8 cellular contexts compared by ENCODE assay signal in the genomic region with DNA sequence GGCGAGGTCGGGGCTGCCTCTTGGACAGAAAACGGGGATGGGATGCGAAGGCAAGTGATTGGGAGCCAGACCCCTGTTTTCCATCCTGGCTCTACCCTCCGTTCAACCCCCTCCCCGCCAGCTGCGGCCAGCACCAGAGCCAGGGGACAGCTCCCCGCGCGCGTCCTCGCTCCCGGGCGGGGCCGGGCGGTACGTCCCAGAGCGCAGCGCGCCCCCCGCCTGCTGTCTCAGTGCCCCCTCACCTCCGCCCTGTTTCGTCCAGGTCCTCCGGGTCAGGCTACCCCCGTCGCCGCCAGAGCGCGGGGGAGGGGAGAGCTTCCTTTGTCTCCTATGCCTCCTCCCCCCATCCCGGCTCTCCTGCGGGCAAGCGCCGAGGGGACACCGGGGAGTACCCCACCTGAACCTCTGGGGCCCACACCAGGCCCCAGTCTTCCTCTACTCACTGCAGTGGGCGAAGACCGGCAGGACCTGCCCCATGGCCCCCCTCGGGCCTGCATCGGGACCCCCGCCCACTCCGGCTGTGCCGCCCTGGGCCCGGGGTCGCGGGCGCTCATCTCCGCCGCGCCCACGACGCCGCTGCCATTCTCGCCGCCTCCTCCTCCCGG. TPM values are rescaled to one million over a fixed set of nuclear protein-coding genes. Genes with fewer than 3 reads are reported as not detected.
DNase-seq lines count a peak whose midpoint lies in the region; ATAC-seq and TF ChIP-seq lines count a peak whose summit lies in the region.

No MANE protein-coding gene starts in this region.

- no peak overlapping the region for H3K9ac ChIP-seq in endodermal cell (ENCODE audit: extremely low read depth, low read length, poor library complexity, severe bottlenecking)
- peak overlapping the region; percentile 39 for H3K9ac ChIP-seq in mucosa of stomach (ENCODE audit: low read length)

- CTCF ChIA-PET in WTC11 (lab: Charles Lee), result interaction anchor here (0.6 to 9.1 kb wide), 12 partner anchors 11 to 195 kb away, joined by 3 to 145 read pairs (median 6); partner anchors contain the start of genes QPCTL, SNRPD2 and VASP

- no peaks in the 10 kb centered on the region for H3K9me3 Mint-ChIP-seq in WTC11
- no peaks in the 10 kb centered on the region for H3K9me3 Mint-ChIP-seq in endodermal cell

- WGBS in endodermal cell (ENCODE audit: insufficient coverage in 1 of 2, insufficient read length in 1 of 2), 2 experiments, result 0 to 3% methylated on average over 7 to 54 of the region's 54 CpGs
- under 1% methylated on average over 54 of the region's 54 CpGs for WGBS in urinary bladder

- TF ChIP-seq CTCF in GM12875 (IDR thresholded peaks at IDR 0.05; ENCODE audit: borderline replicate concordance, insufficient read depth, low read depth, low read length) (no peak), WTC11 (IDR thresholded peaks at IDR 0.05) (no peak), endodermal cell (conservative IDR thresholded peaks at IDR 0.05) (no peak)

- peak; percentile 84 for DNase-seq in WTC11 (ENCODE audit: low spot score)
- DNase-seq in endodermal cell, result peak; percentile 92
- no peak for DNase-seq in NCI-H2081 treated with DMSO at 0.1 percent for 48 hours (lab: John Stamatoyannopoulos, UW)
- no peak for DNase-seq in SIG-M5 (lab: John Stamatoyannopoulos, UW)

- H3K4me1 Mint-ChIP-seq in WTC11 (peaks cover 43% of the 10 kb centered on the region), endodermal cell (peaks cover 16% of the 10 kb centered on the region)

- H3K27me3 ChIP-seq in endodermal cell (ENCODE audit: control insufficient read depth, insufficient read depth, low read length, poor library complexity, severe bottlenecking) (peaks cover 28% of the 10 kb centered on the region), mucosa of stomach (ENCODE audit: control insufficient read depth, insufficient read depth, low read length) (peaks cover 37% of the 10 kb centered on the region)

- no peak overlapping the region for H3K27ac Mint-ChIP-seq in WTC11
- no peak overlapping the region for H3K27ac Mint-ChIP-seq in endodermal cell

- H3K36me3 Mint-ChIP-seq in WTC11 (peaks cover 3% of the 10 kb centered on the region; the same call in 1 of the 2 replicates), endodermal cell (ENCODE audit: low read depth) (peaks cover 9% of the 10 kb centered on the region)

- POLR2A ChIA-PET in WTC11 (lab: Charles Lee), result interaction anchor here (0.6 to 1.6 kb wide), 3 partner anchors 9 to 101 kb away, joined by 3 to 4 read pairs (median 3); partner anchors contain the start of gene FOSB

- H3K4me1 ChIP-seq in endodermal cell (ENCODE audit: control insufficient read depth, insufficient read depth, low read length), result no peaks in the 10 kb centered on the region
- H3K4me1 ChIP-seq in mucosa of stomach (ENCODE audit: control insufficient read depth, insufficient read depth, low read length), result peaks cover 48% of the 10 kb centered on the region
- H3K4me1 ChIP-seq in urinary bladder (ENCODE audit: insufficient read depth), result peaks cover 3% of the 10 kb centered on the region

- H3K27me3 Mint-ChIP-seq in WTC11 (ENCODE audit: low read depth) (peaks cover 39% of the 10 kb centered on the region), endodermal cell (ENCODE audit: insufficient read depth) (peaks cover 52% of the 10 kb centered on the region)

- peak; percentile 20 for ATAC-seq in HG03432 (IDR thresholded peaks at IDR 0.05; ENCODE audit: unreplicated experiment)
- peak; percentile 1 for ATAC-seq in WTC11

- H3K27ac ChIP-seq in endodermal cell (ENCODE audit: low read depth, low read length), result peak overlapping the region; percentile 83
- H3K27ac ChIP-seq in urinary bladder (ENCODE audit: low read depth), result no peak overlapping the region

- H3K9me3 ChIP-seq in endodermal cell (ENCODE audit: control insufficient read depth, low read length), result no peaks in the 10 kb centered on the region
- H3K9me3 ChIP-seq in mucosa of stomach (ENCODE audit: control insufficient read depth, low read length), result no peaks in the 10 kb centered on the region

- H3K4me3 Mint-ChIP-seq in WTC11 (peak overlapping the region; percentile 63), endodermal cell (peak overlapping the region; percentile 46)

- peak overlapping the region; percentile 53 for H3K4me3 ChIP-seq in GM12875 (ENCODE audit: low read depth, low read length)
- H3K4me3 ChIP-seq in endodermal cell (ENCODE audit: low read length), result peak overlapping the region; percentile 85
- H3K4me3 ChIP-seq in mucosa of stomach (ENCODE audit: low read length), result peak overlapping the region; percentile 50
- H3K4me3 ChIP-seq in urinary bladder (ENCODE audit: low read depth, low read length), result peak overlapping the region; percentile 64

- H3K36me3 ChIP-seq in endodermal cell (ENCODE audit: control insufficient read depth, insufficient read depth, low read length) (peaks cover 9% of the 10 kb centered on the region), mucosa of stomach (ENCODE audit: control insufficient read depth, insufficient read depth, low read length) (no peaks in the 10 kb centered on the region), urinary bladder (ENCODE audit: insufficient read depth) (no peaks in the 10 kb centered on the region)

TF ChIP-seq in WTC11, 78 proteins besides CTCF, POLR2A, EP300 and RAD21 (continues in another document):
- TF ChIP-seq GTF2I (CRISPR knock-in tag; conservative IDR thresholded peaks at IDR 0.05), result no peak
- TF ChIP-seq, protein P1, sequence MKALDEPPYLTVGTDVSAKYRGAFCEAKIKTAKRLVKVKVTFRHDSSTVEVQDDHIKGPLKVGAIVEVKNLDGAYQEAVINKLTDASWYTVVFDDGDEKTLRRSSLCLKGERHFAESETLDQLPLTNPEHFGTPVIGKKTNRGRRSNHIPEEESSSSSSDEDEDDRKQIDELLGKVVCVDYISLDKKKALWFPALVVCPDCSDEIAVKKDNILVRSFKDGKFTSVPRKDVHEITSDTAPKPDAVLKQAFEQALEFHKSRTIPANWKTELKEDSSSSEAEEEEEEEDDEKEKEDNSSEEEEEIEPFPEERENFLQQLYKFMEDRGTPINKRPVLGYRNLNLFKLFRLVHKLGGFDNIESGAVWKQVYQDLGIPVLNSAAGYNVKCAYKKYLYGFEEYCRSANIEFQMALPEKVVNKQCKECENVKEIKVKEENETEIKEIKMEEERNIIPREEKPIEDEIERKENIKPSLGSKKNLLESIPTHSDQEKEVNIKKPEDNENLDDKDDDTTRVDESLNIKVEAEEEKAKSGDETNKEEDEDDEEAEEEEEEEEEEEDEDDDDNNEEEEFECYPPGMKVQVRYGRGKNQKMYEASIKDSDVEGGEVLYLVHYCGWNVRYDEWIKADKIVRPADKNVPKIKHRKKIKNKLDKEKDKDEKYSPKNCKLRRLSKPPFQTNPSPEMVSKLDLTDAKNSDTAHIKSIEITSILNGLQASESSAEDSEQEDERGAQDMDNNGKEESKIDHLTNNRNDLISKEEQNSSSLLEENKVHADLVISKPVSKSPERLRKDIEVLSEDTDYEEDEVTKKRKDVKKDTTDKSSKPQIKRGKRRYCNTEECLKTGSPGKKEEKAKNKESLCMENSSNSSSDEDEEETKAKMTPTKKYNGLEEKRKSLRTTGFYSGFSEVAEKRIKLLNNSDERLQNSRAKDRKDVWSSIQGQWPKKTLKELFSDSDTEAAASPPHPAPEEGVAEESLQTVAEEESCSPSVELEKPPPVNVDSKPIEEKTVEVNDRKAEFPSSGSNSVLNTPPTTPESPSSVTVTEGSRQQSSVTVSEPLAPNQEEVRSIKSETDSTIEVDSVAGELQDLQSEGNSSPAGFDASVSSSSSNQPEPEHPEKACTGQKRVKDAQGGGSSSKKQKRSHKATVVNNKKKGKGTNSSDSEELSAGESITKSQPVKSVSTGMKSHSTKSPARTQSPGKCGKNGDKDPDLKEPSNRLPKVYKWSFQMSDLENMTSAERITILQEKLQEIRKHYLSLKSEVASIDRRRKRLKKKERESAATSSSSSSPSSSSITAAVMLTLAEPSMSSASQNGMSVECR (CRISPR knock-in tag; IDR thresholded peaks at IDR 0.05; ENCODE audit: borderline replicate concordance), result peak; percentile 97
- TF ChIP-seq TEAD4 (CRISPR knock-in tag; IDR thresholded peaks at IDR 0.05), result peak; percentile 80
- peak; percentile 27; the same call in 1 of the 2 replicates for TF ChIP-seq NFYB (CRISPR knock-in tag; conservative IDR thresholded peaks at IDR 0.05; ENCODE audit: low read depth)
- TF ChIP-seq NR2C2 (CRISPR knock-in tag; IDR thresholded peaks at IDR 0.05), result peak; percentile 67; the same call in 1 of the 2 replicates
- peak; percentile 57; the same call in 1 of the 2 replicates for TF ChIP-seq ESRRA (CRISPR knock-in tag; IDR thresholded peaks at IDR 0.05; ENCODE audit: borderline replicate concordance)
- TF ChIP-seq NFE2L1 (CRISPR knock-in tag; IDR thresholded peaks at IDR 0.05), result peak; percentile 77
- peak; percentile 96 for TF ChIP-seq ZNF232 (CRISPR knock-in tag; IDR thresholded peaks at IDR 0.05)
- TF ChIP-seq ZNF396 (CRISPR knock-in tag; IDR thresholded peaks at IDR 0.05; ENCODE audit: borderline replicate concordance), result no peak
- peak; percentile 24; the same call in 1 of the 2 replicates for TF ChIP-seq GABPB1 (CRISPR knock-in tag; IDR thresholded peaks at IDR 0.05)

RNA-seq across cellular contexts. Expression of gene RTN2, which starts 0.4 kb away (rescaled TPM):
- total RNA-seq in WTC11 (2021) (25.1 to 27.8 TPM (median 27.4 TPM) in 3 replicates), endodermal cell (10 to 100 TPM; 15.7 to 18.5 TPM), urinary bladder (6.0 TPM)
- 23.8 TPM for polyA plus RNA-seq in endodermal cell (2013, experiment 1 of 2)
- polyA plus RNA-seq in endodermal cell (2013, experiment 2 of 2), result 25.9 TPM
- 34.9 TPM for polyA plus RNA-seq in urinary bladder

RNA-seq across cellular contexts. Expression of gene PPM1N, which starts 1.8 kb away (rescaled TPM):
- total RNA-seq in WTC11 (2021), result 10.3 to 15.1 TPM (median 14.2 TPM) in 3 replicates
- total RNA-seq in endodermal cell, result 1 to 10 TPM; 3.2 to 3.5 TPM
- polyA plus RNA-seq in endodermal cell (2013, experiment 1 of 2), result 2.6 TPM
- 1.9 TPM for polyA plus RNA-seq in endodermal cell (2013, experiment 2 of 2)
- 0.53 TPM for total RNA-seq in urinary bladder
- 5.3 TPM for polyA plus RNA-seq in urinary bladder

RNA-seq across cellular contexts. Expression of gene VASP, which starts 10.8 kb away (rescaled TPM):
- total RNA-seq in WTC11 (2021) (143 to 146 TPM (median 144 TPM) in 3 replicates), endodermal cell (100 to 1,000 TPM; 134 to 144 TPM), urinary bladder (42.6 TPM)
- 54.2 TPM for polyA plus RNA-seq in endodermal cell (2013, experiment 1 of 2)
- polyA plus RNA-seq in endodermal cell (2013, experiment 2 of 2), result 55.2 TPM
- polyA plus RNA-seq in urinary bladder, result 174 TPM

RNA-seq across cellular contexts. Expression of gene FOSB, which starts 28.7 kb away (rescaled TPM):
- total RNA-seq in WTC11 (2021), result 2.3 to 7.2 TPM (median 5.4 TPM) in 3 replicates
- 1 to 10 TPM; 1.6 to 3.0 TPM for total RNA-seq in endodermal cell
- polyA plus RNA-seq in endodermal cell (2013, experiment 1 of 2), result 1.6 TPM
- 1.4 TPM for polyA plus RNA-seq in endodermal cell (2013, experiment 2 of 2)
- total RNA-seq in urinary bladder, result 10.4 TPM
- 128 TPM for polyA plus RNA-seq in urinary bladder

Comparison
In these comparisons a context has a peak if more than half of its experiments do, and no peak if none do; other contexts are left out.
1. DNase-seq: peak in WTC11 (single experiment) and endodermal cell (single experiment); none in NCI-H2081 treated with DMSO at 0.1 percent for 48 hours (single experiment) and SIG-M5 (single experiment).
2. Peak in every context shown above with its lines, with median percentiles within 50 percentile points of each other: H3K4me3 ChIP-seq.